Comparison of ENCODE assay signal across 8 cellular contexts in genomic region chr13:113207890-113208423, GRCh38. TPM values are rescaled to one million over a fixed set of nuclear protein-coding genes. Genes with fewer than 3 reads are reported as not detected.
DNase-seq lines count a peak whose midpoint lies in the region; ATAC-seq and TF ChIP-seq lines count a peak whose summit lies in the region.

No MANE protein-coding gene starts in this region.

- H3K9me3 Mint-ChIP-seq in CD8-positive, alpha-beta memory T cell = no peaks in the 10 kb centered on the region
- no peaks in the 10 kb centered on the region for H3K9me3 Mint-ChIP-seq in T-helper 2 cell treated with Interferon-gamma antibody and Interleukin-4, amounts not matched to agents 5 μg/mL and 100 μg/mL, for 36 hours
- H3K9me3 Mint-ChIP-seq in natural killer cell treated with Interleukin-12 subunit alpha and Interleukin-12 subunit beta and Interleukin-15 and Interleukin-18, amount 100 ng/mL, for 72 hours = no peaks in the 10 kb centered on the region

- intact Hi-C loops in esophagus squamous epithelium (cut with DNase I) = no loop called here

- H3K4me3 Mint-ChIP-seq in CD8-positive, alpha-beta memory T cell = peak overlapping the region; percentile 88 to 98 (median 92)
- peak overlapping the region; percentile 88 for H3K4me3 Mint-ChIP-seq in T-helper 2 cell treated with Interferon-gamma antibody and Interleukin-4, amounts not matched to agents 5 μg/mL and 100 μg/mL, for 36 hours
- H3K4me3 Mint-ChIP-seq in natural killer cell treated with Interleukin-12 subunit alpha and Interleukin-12 subunit beta and Interleukin-15 and Interleukin-18, amount 100 ng/mL, for 72 hours = peak overlapping the region; percentile 93

- POLR2A ChIA-PET in CD8-positive, alpha-beta memory T cell (lab: Charles Lee) = interaction anchor here (0.6 to 2.4 kb wide), 4 partner anchors 23 to 89 kb away, joined by 4 to 16 read pairs (median 6); partner anchors contain the start of gene LAMP1

- H3K27me3 ChIP-seq in CD8-positive, alpha-beta memory T cell (ENCODE audit: insufficient read depth, low read length, poor library complexity, severe bottlenecking) = no peaks in the 10 kb centered on the region
- no peaks in the 10 kb centered on the region for H3K27me3 ChIP-seq in esophagus squamous epithelium

- no peak for TF ChIP-seq CTCF in esophagus squamous epithelium (IDR thresholded peaks at IDR 0.05)

- peaks cover 69% of the 10 kb centered on the region for H3K4me1 ChIP-seq in CD8-positive, alpha-beta memory T cell (ENCODE audit: insufficient read depth, low read length)
- H3K4me1 ChIP-seq in esophagus squamous epithelium = peaks cover 9 to 81% (median 23%) of the 10 kb centered on the region in 3 donors

- ATAC-seq in GM19397 (IDR thresholded peaks at IDR 0.05; ENCODE audit: unreplicated experiment) (peak; percentile 12), HG03520 (IDR thresholded peaks at IDR 0.05; ENCODE audit: unreplicated experiment) (peak; percentile 13), GM18868 (IDR thresholded peaks at IDR 0.05; ENCODE audit: unreplicated experiment) (no peak)
- ATAC-seq in natural killer cell treated with Interleukin-12 subunit alpha and Interleukin-12 subunit beta and Interleukin-15 and Interleukin-18, amount 100 ng/mL, for 72 hours = peak; percentile 0 to 8

- peak overlapping the region; percentile 87 to 98 (median 95) for H3K27ac Mint-ChIP-seq in CD8-positive, alpha-beta memory T cell
- peak overlapping the region; percentile 80 for H3K27ac Mint-ChIP-seq in T-helper 2 cell treated with Interferon-gamma antibody and Interleukin-4, amounts not matched to agents 5 μg/mL and 100 μg/mL, for 36 hours
- H3K27ac Mint-ChIP-seq in natural killer cell treated with Interleukin-12 subunit alpha and Interleukin-12 subunit beta and Interleukin-15 and Interleukin-18, amount 100 ng/mL, for 72 hours = peak overlapping the region; percentile 69 to 85

- WGBS in esophagus squamous epithelium, 2 donors = 0% methylated on average over 10 to 14 of the region's 45 CpGs

- no peak for DNase-seq in CD8-positive, alpha-beta memory T cell
- peak; percentile 27 for DNase-seq in T-helper 2 cell treated with Interferon-gamma antibody and Interleukin-4, amounts not matched to agents 5 μg/mL and 100 μg/mL, for 36 hours (ENCODE audit: low spot score)
- DNase-seq in esophagus squamous epithelium (lab: John Stamatoyannopoulos, UW) = no peak
- DNase-seq in natural killer cell treated with Interleukin-12 subunit alpha and Interleukin-12 subunit beta and Interleukin-15 and Interleukin-18, amount 100 ng/mL, for 72 hours (ENCODE audit: low spot score) = no peak
- DNase-seq in effector CD8-positive, alpha-beta T cell (lab: John Stamatoyannopoulos, UW) = no peak

- peak overlapping the region; percentile 93 for H3K27ac ChIP-seq in CD8-positive, alpha-beta memory T cell (ENCODE audit: low read depth, low read length)
- H3K27ac ChIP-seq in esophagus squamous epithelium = peak overlapping the region; percentile 99 to 100 (median 100)

- CTCF ChIA-PET in CD8-positive, alpha-beta memory T cell (lab: Charles Lee) = no interaction called here

- H3K4me1 Mint-ChIP-seq in CD8-positive, alpha-beta memory T cell = peaks cover 46 to 62% (median 50%) of the 10 kb centered on the region in 3 donors
- peaks cover 40% of the 10 kb centered on the region for H3K4me1 Mint-ChIP-seq in T-helper 2 cell treated with Interferon-gamma antibody and Interleukin-4, amounts not matched to agents 5 μg/mL and 100 μg/mL, for 36 hours (ENCODE audit: low read depth)
- H3K4me1 Mint-ChIP-seq in natural killer cell treated with Interleukin-12 subunit alpha and Interleukin-12 subunit beta and Interleukin-15 and Interleukin-18, amount 100 ng/mL, for 72 hours (ENCODE audit: low read depth in 2 of 2) = peaks cover 44 to 45% of the 10 kb centered on the region in 2 donors

- no peaks in the 10 kb centered on the region for H3K36me3 ChIP-seq in CD8-positive, alpha-beta memory T cell (ENCODE audit: insufficient read depth, low read length)
- peaks cover 0 to 41% (median 6%) of the 10 kb centered on the region in 3 donors for H3K36me3 ChIP-seq in esophagus squamous epithelium

- TF ChIP-seq POLR2A in esophagus squamous epithelium (IDR thresholded peaks at IDR 0.05) = no peak

- H3K4me3 ChIP-seq in CD8-positive, alpha-beta memory T cell (ENCODE audit: low read length) = peak overlapping the region; percentile 84
- peak overlapping the region; percentile 92 to 99 (median 96) for H3K4me3 ChIP-seq in esophagus squamous epithelium

- no peaks in the 10 kb centered on the region for H3K9me3 ChIP-seq in CD8-positive, alpha-beta memory T cell (ENCODE audit: low read length)
- no peaks in the 10 kb centered on the region for H3K9me3 ChIP-seq in esophagus squamous epithelium

- H3K36me3 Mint-ChIP-seq in CD8-positive, alpha-beta memory T cell = peaks cover 6 to 55% (median 10%) of the 10 kb centered on the region in 3 donors
- H3K36me3 Mint-ChIP-seq in T-helper 2 cell treated with Interferon-gamma antibody and Interleukin-4, amounts not matched to agents 5 μg/mL and 100 μg/mL, for 36 hours (ENCODE audit: low read depth) = peaks cover 40% of the 10 kb centered on the region
- H3K36me3 Mint-ChIP-seq in natural killer cell treated with Interleukin-12 subunit alpha and Interleukin-12 subunit beta and Interleukin-15 and Interleukin-18, amount 100 ng/mL, for 72 hours = peaks cover 5% of the 10 kb centered on the region

- no peaks in the 10 kb centered on the region for H3K27me3 Mint-ChIP-seq in CD8-positive, alpha-beta memory T cell
- no peaks in the 10 kb centered on the region for H3K27me3 Mint-ChIP-seq in T-helper 2 cell treated with Interferon-gamma antibody and Interleukin-4, amounts not matched to agents 5 μg/mL and 100 μg/mL, for 36 hours (ENCODE audit: low read depth)
- H3K27me3 Mint-ChIP-seq in natural killer cell treated with Interleukin-12 subunit alpha and Interleukin-12 subunit beta and Interleukin-15 and Interleukin-18, amount 100 ng/mL, for 72 hours = no peaks in the 10 kb centered on the region

RNA-seq across cellular contexts. Expression of gene PCID2, which starts 0.5 kb away (rescaled TPM):
- total RNA-seq in CD8-positive, alpha-beta memory T cell = 10 to 100 TPM; 60.1 to 62.3 TPM
- 90.4 TPM for polyA plus RNA-seq in CD8-positive, alpha-beta memory T cell
- 10 to 100 TPM; 21.0 to 47.9 (median 33.6) TPM for total RNA-seq in esophagus squamous epithelium
- total RNA-seq in natural killer cell treated with Interleukin-12 subunit alpha and Interleukin-12 subunit beta and Interleukin-15 and Interleukin-18, amount 100 ng/mL, for 72 hours = 10 to 100 TPM; 29.4 to 68.3 TPM

RNA-seq across cellular contexts. Expression of gene CUL4A, which starts 1.5 kb away (rescaled TPM):
- total RNA-seq in CD8-positive, alpha-beta memory T cell = 10 to 100 TPM; 82.5 to 87.3 TPM
- polyA plus RNA-seq in CD8-positive, alpha-beta memory T cell = 67.4 TPM
- total RNA-seq in esophagus squamous epithelium = 100 to 1,000 TPM in 1 of 4 donors, 10 to 100 TPM in 3; 55.8 to 110 (median 76.8) TPM
- total RNA-seq in natural killer cell treated with Interleukin-12 subunit alpha and Interleukin-12 subunit beta and Interleukin-15 and Interleukin-18, amount 100 ng/mL, for 72 hours = 10 to 100 TPM; 51.4 to 86.2 TPM

RNA-seq across cellular contexts. Expression of gene PROZ, which starts 49.5 kb away (rescaled TPM):
- not detected for total RNA-seq in CD8-positive, alpha-beta memory T cell
- polyA plus RNA-seq in CD8-positive, alpha-beta memory T cell = not detected
- total RNA-seq in esophagus squamous epithelium = not detected
- not detected for total RNA-seq in natural killer cell treated with Interleukin-12 subunit alpha and Interleukin-12 subunit beta and Interleukin-15 and Interleukin-18, amount 100 ng/mL, for 72 hours
